15 cellular contexts compared by ENCODE assay signal in the genomic region with DNA sequence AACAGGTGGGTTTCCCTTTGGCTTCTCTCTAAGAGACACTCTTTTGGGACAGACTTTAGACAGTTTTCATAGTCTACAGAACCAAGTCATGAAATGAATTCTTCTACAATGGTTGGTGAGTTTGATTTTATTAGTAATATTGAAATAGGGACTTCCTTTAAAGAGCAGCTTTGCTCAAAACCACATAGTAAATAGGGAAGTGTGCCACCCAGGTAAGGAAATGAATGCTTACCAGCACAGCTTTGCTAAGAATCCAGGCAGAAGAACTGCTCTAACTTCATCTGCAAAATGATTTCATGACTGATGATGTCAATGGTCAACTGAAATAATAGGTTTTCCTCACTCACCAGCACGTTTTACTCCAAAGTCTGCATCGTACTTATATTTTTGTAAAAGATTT.
"Had no signal": no experiment of that assay in that cellular context is flagged by ENCODE, and none has a peak within 500 bp of the region (broad histone marks: within the 10 kb centered on the region; RNA-seq: fewer than 3 reads in every experiment).

No MANE protein-coding gene starts in this region.

- H3K4me1 Mint-ChIP-seq: central memory CD8-positive, alpha-beta T cell; immature natural killer cell had no signal

- H3K4me1 ChIP-seq: lower lobe of right lung, thyroid gland had no signal

- DNase-seq: activated CD4-positive, alpha-beta T cell treated with anti-CD3 and anti-CD28 coated beads, Interleukin-2, amount 50 U/mL, for 1 hour; amygdala; cortex of kidney; effector memory CD4-positive, alpha-beta T cell; immature natural killer cell; left cardiac atrium; lower lobe of right lung; naive B cell; posterior cingulate gyrus; small intestine; thyroid gland had no signal

- H3K36me3 ChIP-seq: lower lobe of right lung, neutrophil, thyroid gland had no signal

- H3K27ac Mint-ChIP-seq: activated naive CD8-positive, alpha-beta T cell; immature natural killer cell; naive B cell had no signal

- H3K4me3 ChIP-seq: lower lobe of right lung, thyroid gland had no signal

- H3K27me3 ChIP-seq: neutrophil, thyroid gland had no signal

- H3K4me3 Mint-ChIP-seq: activated naive CD8-positive, alpha-beta T cell; brain; central memory CD8-positive, alpha-beta T cell; immature natural killer cell; naive B cell had no signal

- H3K36me3 Mint-ChIP-seq: activated naive CD8-positive, alpha-beta T cell; brain; immature natural killer cell; naive B cell had no signal

- H3K9me3 Mint-ChIP-seq: brain; central memory CD8-positive, alpha-beta T cell; immature natural killer cell had no signal

- H3K27ac ChIP-seq: lower lobe of right lung, neutrophil, thyroid gland had no signal

- H3K9me3 ChIP-seq: lower lobe of right lung, neutrophil, thyroid gland had no signal

- ATAC-seq: left cardiac atrium, lower lobe of right lung had no signal

- H3K27me3 Mint-ChIP-seq: brain, naive B cell had no signal
